ENCODE assay signal across 14 cellular contexts in genomic region chr1:64654519-64655341, GRCh38.
DNase-seq lines count a peak whose midpoint lies in the region; ATAC-seq and TF ChIP-seq lines count a peak whose summit lies in the region.
"Had no signal": no experiment of that assay in that cellular context is flagged by ENCODE, and none has a peak within 500 bp of the region (broad histone marks: within the 10 kb centered on the region; RNA-seq: fewer than 3 reads in every experiment).

No MANE protein-coding gene starts in this region.

- no peak for TF ChIP-seq CTCF in RWPE1 (conservative IDR thresholded peaks at IDR 0.05; ENCODE audit: low read depth)
- no peak for TF ChIP-seq CTCF in fibroblast of the aortic adventitia (IDR thresholded peaks at IDR 0.05; ENCODE audit: insufficient read depth, low read length)
- no peak for TF ChIP-seq CTCF in omental fat pad (IDR thresholded peaks at IDR 0.05)

- no peak overlapping the region for H3K27ac Mint-ChIP-seq in activated CD4-positive, alpha-beta memory T cell treated with anti-CD3 and anti-CD28 coated beads for 36 hours
- no peak overlapping the region for H3K27ac Mint-ChIP-seq in natural killer cell treated with Interleukin-12 subunit alpha and Interleukin-12 subunit beta and Interleukin-15 and Interleukin-18, amount 100 ng/mL, for 72 hours
- H3K27ac Mint-ChIP-seq: activated CD4-positive, alpha-beta T cell treated with anti-CD3 and anti-CD28 coated beads, Interleukin-2, amount 10 ng/mL, durations not matched to agents 24 days and 14 days; CD8-positive, alpha-beta memory T cell had no signal

- H3K4me1 Mint-ChIP-seq in activated CD4-positive, alpha-beta memory T cell treated with anti-CD3 and anti-CD28 coated beads for 36 hours (ENCODE audit: low read depth) = no peaks in the 10 kb centered on the region
- no peaks in the 10 kb centered on the region for H3K4me1 Mint-ChIP-seq in natural killer cell treated with Interleukin-12 subunit alpha and Interleukin-12 subunit beta and Interleukin-15 and Interleukin-18, amount 100 ng/mL, for 72 hours (ENCODE audit: low read depth in 2 of 2)
- H3K4me1 Mint-ChIP-seq: activated CD4-positive, alpha-beta T cell treated with anti-CD3 and anti-CD28 coated beads, Interleukin-2, amount 10 ng/mL, durations not matched to agents 24 days and 14 days; CD8-positive, alpha-beta memory T cell had no signal

- CTCF ChIA-PET in RWPE1 (lab: Yijun Ruan, JAX) = interaction anchor here (0.5 to 0.9 kb wide), 3 partner anchors 103 to 1889 kb away, joined by 3 to 5 read pairs (median 4); no protein-coding TSS in a partner anchor
- CTCF ChIA-PET in activated CD4-positive, alpha-beta memory T cell treated with anti-CD3 and anti-CD28 coated beads for 36 hours (lab: Charles Lee) = interaction anchor here (1.2 kb wide), 1 partner anchor 22 kb away, joined by 3 read pairs; no protein-coding TSS in a partner anchor

- POLR2A ChIA-PET in RWPE1 (lab: Yijun Ruan, JAX; ENCODE audit: low non-redundant PET) = no interaction called here
- POLR2A ChIA-PET in activated CD4-positive, alpha-beta memory T cell treated with anti-CD3 and anti-CD28 coated beads for 36 hours (lab: Charles Lee) = no interaction called here

- ATAC-seq in omental fat pad (ENCODE audit: low FRiP score) (peak; percentile 75), HG03045 (IDR thresholded peaks at IDR 0.05; ENCODE audit: unreplicated experiment) (no peak)
- ATAC-seq in natural killer cell treated with Interleukin-12 subunit alpha and Interleukin-12 subunit beta and Interleukin-15 and Interleukin-18, amount 100 ng/mL, for 72 hours = no peak

- no peaks in the 10 kb centered on the region for H3K9me3 Mint-ChIP-seq in activated CD4-positive, alpha-beta memory T cell treated with anti-CD3 and anti-CD28 coated beads for 36 hours
- H3K9me3 Mint-ChIP-seq in natural killer cell treated with Interleukin-12 subunit alpha and Interleukin-12 subunit beta and Interleukin-15 and Interleukin-18, amount 100 ng/mL, for 72 hours = no peaks in the 10 kb centered on the region
- H3K9me3 Mint-ChIP-seq: activated CD4-positive, alpha-beta T cell treated with anti-CD3 and anti-CD28 coated beads, Interleukin-2, amount 10 ng/mL, durations not matched to agents 24 days and 14 days; CD8-positive, alpha-beta memory T cell had no signal

- peak; percentile 40 for DNase-seq in EH (ENCODE audit: low read depth)
- peak; percentile 8 for DNase-seq in RWPE1 (ENCODE audit: low spot score)
- peak; percentile 44 for DNase-seq in fibroblast of the aortic adventitia (ENCODE audit: low read depth)
- DNase-seq in omental fat pad (ENCODE audit: low spot score) = no peak
- DNase-seq in activated CD4-positive, alpha-beta memory T cell treated with anti-CD3 and anti-CD28 coated beads for 36 hours = no peak
- DNase-seq in natural killer cell treated with Interleukin-12 subunit alpha and Interleukin-12 subunit beta and Interleukin-15 and Interleukin-18, amount 100 ng/mL, for 72 hours (ENCODE audit: low spot score) = no peak
- no peak for DNase-seq in COLO829 (ENCODE audit: low spot score)
- DNase-seq: activated CD4-positive, alpha-beta T cell treated with anti-CD3 and anti-CD28 coated beads, Interleukin-2, amount 10 ng/mL, durations not matched to agents 24 days and 14 days; activated effector memory CD4-positive, alpha-beta T cell treated with Interleukin-2 at 50 U/mL for 16 hours; CD8-positive, alpha-beta memory T cell; NCI-H1436; stimulated activated CD4-positive, alpha-beta T cell treated with anti-CD3 and anti-CD28 coated beads, Interleukin-15, amount 100 ng/mL, for 24 hours had no signal

- intact Hi-C loops in activated CD4-positive, alpha-beta memory T cell treated with anti-CD3 and anti-CD28 coated beads for 36 hours (cut with micrococcal nuclease) = no loop called here

- no peak overlapping the region for H3K4me3 ChIP-seq in fibroblast of the aortic adventitia (ENCODE audit: low read depth, low read length)

- H3K27ac ChIP-seq in RWPE1 = no peak overlapping the region
- H3K27ac ChIP-seq: neutrophil had no signal

- H3K4me3 Mint-ChIP-seq in activated CD4-positive, alpha-beta memory T cell treated with anti-CD3 and anti-CD28 coated beads for 36 hours = no peak overlapping the region
- no peak overlapping the region for H3K4me3 Mint-ChIP-seq in natural killer cell treated with Interleukin-12 subunit alpha and Interleukin-12 subunit beta and Interleukin-15 and Interleukin-18, amount 100 ng/mL, for 72 hours
- H3K4me3 Mint-ChIP-seq: activated CD4-positive, alpha-beta T cell treated with anti-CD3 and anti-CD28 coated beads, Interleukin-2, amount 10 ng/mL, durations not matched to agents 24 days and 14 days; CD8-positive, alpha-beta memory T cell had no signal

- H3K36me3 Mint-ChIP-seq in activated CD4-positive, alpha-beta memory T cell treated with anti-CD3 and anti-CD28 coated beads for 36 hours = no peaks in the 10 kb centered on the region
- H3K36me3 Mint-ChIP-seq in natural killer cell treated with Interleukin-12 subunit alpha and Interleukin-12 subunit beta and Interleukin-15 and Interleukin-18, amount 100 ng/mL, for 72 hours = no peaks in the 10 kb centered on the region
- H3K36me3 Mint-ChIP-seq: CD8-positive, alpha-beta memory T cell had no signal

- no peaks in the 10 kb centered on the region for H3K27me3 Mint-ChIP-seq in activated CD4-positive, alpha-beta memory T cell treated with anti-CD3 and anti-CD28 coated beads for 36 hours
- H3K27me3 Mint-ChIP-seq in natural killer cell treated with Interleukin-12 subunit alpha and Interleukin-12 subunit beta and Interleukin-15 and Interleukin-18, amount 100 ng/mL, for 72 hours = peaks cover 14 to 38% of the 10 kb centered on the region in 2 donors

Comparison
In these comparisons a context has a peak if more than half of its experiments do, and no peak if none do; other contexts are left out.
1. DNase-seq: peak in EH (single experiment), RWPE1 (single experiment) and fibroblast of the aortic adventitia (single experiment); none in omental fat pad (single experiment), activated CD4-positive, alpha-beta memory T cell treated with anti-CD3 and anti-CD28 coated beads for 36 hours (single experiment), natural killer cell treated with Interleukin-12 subunit alpha and Interleukin-12 subunit beta and Interleukin-15 and Interleukin-18, amount 100 ng/mL, for 72 hours (single experiment) and COLO829 (single experiment).